In the genomic region with DNA sequence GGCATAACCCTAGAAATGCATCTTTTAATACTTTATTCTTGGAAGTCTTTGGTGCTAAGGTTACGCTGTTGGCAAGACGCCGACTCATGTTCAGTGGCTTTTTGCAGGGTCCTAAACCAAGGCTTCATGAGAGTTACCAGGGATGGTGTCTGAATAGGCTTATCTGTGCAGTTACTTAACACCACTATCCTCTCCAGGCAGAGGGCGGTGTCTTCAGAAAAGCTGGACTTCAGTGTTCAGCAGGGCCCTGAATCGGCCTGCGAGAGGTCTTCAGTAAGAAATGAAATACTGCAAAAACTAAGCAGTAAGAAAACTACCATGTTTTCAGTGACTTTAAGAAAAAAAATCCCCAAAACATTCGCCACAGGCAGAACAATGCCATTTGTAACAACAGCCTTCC, we compare ENCODE assay signal across 29 cellular contexts. TPM values are rescaled to one million over a fixed set of nuclear protein-coding genes. Genes with fewer than 3 reads are reported as not detected.
A peak's percentile ranks its signal among the peaks of the same experiment; 100 is the strongest.
DNase-seq lines count a peak whose midpoint lies in the region; ATAC-seq and TF ChIP-seq lines count a peak whose summit lies in the region.
"Had no signal": no experiment of that assay in that cellular context is flagged by ENCODE, and none has a peak within 500 bp of the region (broad histone marks: within the 10 kb centered on the region; RNA-seq: fewer than 3 reads in every experiment).

No MANE protein-coding gene starts in this region.

- H3K36me3 ChIP-seq in SJSA1 = peaks cover 13% of the 10 kb centered on the region; the same call in 1 of the 2 replicates
- no peaks in the 10 kb centered on the region for H3K36me3 ChIP-seq in mesodermal cell (ENCODE audit: control insufficient read depth, insufficient read depth, low read length)
- H3K36me3 ChIP-seq: cardiac muscle cell had no signal

- 0 out of 2 replicates have a peak, but pooled peaks have one; percentile 3 for TF ChIP-seq CTCF in AG04450 (IDR thresholded peaks at IDR 0.05; ENCODE audit: low read depth, low read length)
- TF ChIP-seq CTCF in choroid plexus epithelial cell (conservative IDR thresholded peaks at IDR 0.05; ENCODE audit: low read depth, low read length) = peak; percentile 36

- 87 to 94% methylated on average over 3 to 6 of the region's 7 CpGs for WGBS in mesodermal cell (ENCODE audit: insufficient coverage in 2 of 2), 2 experiments

- no peaks in the 10 kb centered on the region for H3K27me3 ChIP-seq in AG04450 (ENCODE audit: control insufficient read depth, insufficient read depth, low read length)
- H3K27me3 ChIP-seq in SJSA1 (replicated peaks) = no peaks in the 10 kb centered on the region
- H3K27me3 ChIP-seq: cardiac muscle cell, MG63, suprapubic skin, upper lobe of right lung had no signal

- H3K27ac ChIP-seq in AG04450 (ENCODE audit: low read depth, low read length) (no peak overlapping the region), SJSA1 (peak overlapping the region; percentile 87), mesodermal cell (ENCODE audit: low read depth, low read length, severe bottlenecking) (peak overlapping the region; percentile 80)
- H3K27ac ChIP-seq: cardiac muscle cell, SK-N-MC, suprapubic skin, upper lobe of right lung had no signal

- POLR2A ChIA-PET in AG04450 (lab: Yijun Ruan, JAX) = no interaction called here

- ATAC-seq in HG03045 (IDR thresholded peaks at IDR 0.05; ENCODE audit: unreplicated experiment) = no peak
- ATAC-seq in HG03521 (IDR thresholded peaks at IDR 0.05; ENCODE audit: unreplicated experiment) = no peak
- ATAC-seq: activated CD8-positive, alpha-beta T cell treated with anti-CD3 and anti-CD28 coated beads for 36 hours; activated T-helper 17 cell treated with anti-CD3 and anti-CD28 coated beads, Interleukin-2, amount 50 U/mL, for 72 hours; natural killer cell; stimulated activated naive B cell treated with anti-CD40 and anti-IgM and Interleukin-4, amounts not matched to agents 10 μg/mL and 1 μg/mL and 100 μg/mL, for 72 hours; upper lobe of right lung had no signal

- H3K4me3 ChIP-seq in AG04450 (ENCODE audit: low read depth, low read length) (no peak overlapping the region), SJSA1 (no peak overlapping the region), choroid plexus epithelial cell (ENCODE audit: low read depth, low read length) (no peak overlapping the region), mesodermal cell (ENCODE audit: extremely low read depth, insufficient read depth, low read length, poor library complexity, severe bottlenecking) (no peak overlapping the region)
- H3K4me3 ChIP-seq: cardiac muscle cell, lung, MG63, mucosa of descending colon, SK-N-MC, suprapubic skin, upper lobe of right lung had no signal

- CTCF ChIA-PET in AG04450 (lab: Charles Lee) = interaction anchor here (1.7 kb wide), 1 partner anchor 9 kb away, joined by 4 read pairs; no protein-coding TSS in a partner anchor

- H3K4me1 ChIP-seq in SJSA1 (replicated peaks) (peaks cover 52% of the 10 kb centered on the region), mesodermal cell (ENCODE audit: control insufficient read depth, insufficient read depth, low read length, poor library complexity, severe bottlenecking) (peaks cover 28% of the 10 kb centered on the region)
- H3K4me1 ChIP-seq: suprapubic skin, upper lobe of right lung had no signal

- no peaks in the 10 kb centered on the region; the same call in 1 of the 2 replicates for H3K9me3 ChIP-seq in AG04450 (ENCODE audit: control insufficient read depth, insufficient read depth, low read length)
- H3K9me3 ChIP-seq in SJSA1 (replicated peaks) = no peaks in the 10 kb centered on the region
- no peaks in the 10 kb centered on the region for H3K9me3 ChIP-seq in mesodermal cell (ENCODE audit: control insufficient read depth, low read length)
- H3K9me3 ChIP-seq: MG63, mucosa of descending colon, suprapubic skin, upper lobe of right lung had no signal

- DNase-seq in AG04450 (ENCODE audit: low read depth, low spot score) = no peak
- no peak for DNase-seq in SJSA1 (ENCODE audit: low read depth in 1 of 2, low spot score in 2 of 2)
- DNase-seq in choroid plexus epithelial cell (ENCODE audit: low read depth) = peak; percentile 32
- DNase-seq in activated CD4-positive, alpha-beta T cell treated with anti-CD3 and anti-CD28 coated beads, Interleukin-2, amount 50 U/mL, for 48 hours = no peak
- DNase-seq in NCI-H187 treated with DMSO at 0.1 percent for 48 hours (lab: John Stamatoyannopoulos, UW) = no peak
- DNase-seq: activated CD4-positive, alpha-beta T cell treated with anti-CD3 and anti-CD28 coated beads for 1 hour; activated CD8-positive, alpha-beta memory T cell treated with anti-CD3 and anti-CD28 coated beads, Interleukin-2, amount 50 U/mL, for 48 hours; activated CD8-positive, alpha-beta T cell treated with anti-CD3 and anti-CD28 coated beads for 36 hours; AML-193; aorta; CD4-positive, CD25-positive, alpha-beta regulatory T cell; cortex of kidney; mucosa of descending colon; natural killer cell; NCI-H1105; NCI-H187; NCI-H524; occipital lobe; stimulated activated naive B cell treated with anti-CD40 and anti-IgM and Interleukin-4, amounts not matched to agents 10 μg/mL and 1 μg/mL and 100 μg/mL, for 72 hours; upper lobe of right lung had no signal

RNA-seq across cellular contexts. Expression of gene SIM2, which starts 58.3 kb away (rescaled TPM):
- polyA plus RNA-seq in AG04450 (2011; rRNA removed) = 0.30 and 0.46 TPM in 2 replicates
- polyA minus RNA-seq in AG04450 (2011; rRNA and poly(A)+ RNA removed) = 0.26 and 0.78 TPM in 2 replicates
- total RNA-seq in SJSA1 (2014; rRNA removed; shearing (Covaris generic)) = 0.11 and 0.16 TPM in 2 replicates
- 0.77 TPM for polyA plus RNA-seq in mesodermal cell (2013, experiment 1 of 2)
- 0.40 TPM for polyA plus RNA-seq in mesodermal cell (2013, experiment 2 of 2)
- total RNA-seq: activated CD8-positive, alpha-beta T cell treated with anti-CD3 and anti-CD28 coated beads for 36 hours; aorta; cardiac muscle cell; CD4-positive, CD25-positive, alpha-beta regulatory T cell; lung; mucosa of descending colon; natural killer cell; occipital lobe; upper lobe of right lung had no signal
- polyA plus RNA-seq: aorta, lung had no signal
